8 cellular contexts compared by ENCODE assay signal in the genomic region with DNA sequence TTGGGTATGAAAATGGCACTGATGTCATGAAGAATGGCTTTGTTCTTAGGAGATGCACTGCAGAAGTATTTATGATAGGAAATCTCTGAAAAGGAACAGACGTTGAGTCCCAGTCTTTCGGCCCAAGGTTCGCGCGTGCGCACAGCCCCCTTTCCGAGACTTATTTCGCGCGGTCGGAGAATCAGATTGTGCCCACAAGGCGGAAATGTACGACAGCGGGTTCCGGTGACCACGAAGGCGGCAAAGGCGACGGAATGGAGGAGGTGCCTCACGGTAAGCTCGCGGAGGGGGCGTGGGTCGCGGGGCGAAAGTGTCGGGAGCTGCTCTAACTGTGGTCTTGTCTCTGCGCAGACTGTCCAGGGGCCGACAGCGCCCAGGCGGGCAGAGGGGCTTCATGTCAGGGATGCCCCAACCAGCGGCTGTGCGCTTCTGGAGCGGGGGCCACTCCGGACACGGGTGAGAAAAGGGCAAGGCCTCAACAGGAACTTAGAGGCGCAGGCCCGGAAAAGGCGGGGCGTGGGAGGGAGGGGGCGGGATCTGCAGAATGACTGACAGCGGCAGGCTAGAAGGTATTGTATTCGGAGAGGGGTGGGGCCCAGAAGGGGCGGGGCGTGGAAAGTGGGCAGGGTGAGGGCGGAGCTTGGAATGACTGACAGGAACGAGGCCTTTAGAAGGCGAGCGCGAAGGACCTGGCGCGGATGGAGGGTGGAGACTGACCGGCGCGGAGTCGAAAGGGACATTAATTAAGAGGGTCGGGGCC. TPM values are rescaled to one million over a fixed set of nuclear protein-coding genes. Genes with fewer than 3 reads are reported as not detected.
DNase-seq lines count a peak whose midpoint lies in the region; ATAC-seq and TF ChIP-seq lines count a peak whose summit lies in the region.

A gene (plus strand): TSS at position 233 of the 760 bp plus-strand sequence. CDS start 22 bp downstream, at position 255.

- ATAC-seq in RWPE2 (ENCODE audit: low read depth), result peak; percentile 91
- ATAC-seq in natural killer cell treated with Interleukin-12 subunit alpha and Interleukin-12 subunit beta and Interleukin-15 and Interleukin-18, amount 100 ng/mL, for 72 hours, result peak; percentile 98
- peak; percentile 94 for ATAC-seq in stimulated activated naive CD8-positive, alpha-beta T cell treated with anti-CD3 and anti-CD28 coated beads, Interleukin-15, Interleukin-2, amounts not matched to agents 100 U/mL and 50 U/mL, for 24 hours

- peaks cover 7% of the 10 kb centered on the region; the same call in 1 of the 2 replicates for H3K36me3 ChIP-seq in RWPE2 (ENCODE audit: low read depth)

- DNase-seq in Daoy (ENCODE audit: low read depth), result peak; percentile 97
- DNase-seq in GOT3 (lab: John Stamatoyannopoulos, UW), result peak; percentile 96
- DNase-seq in LoVo (ENCODE audit: low spot score), result peak; percentile 95
- peak; percentile 94 for DNase-seq in RWPE2 (ENCODE audit: low spot score)
- DNase-seq in activated T-helper 9 cell treated with anti-CD3 and anti-CD28 coated beads, Interleukin-2, amount 50 U/mL, for 16 hours (ENCODE audit: low read depth), result peak; percentile 99
- peak; percentile 97 for DNase-seq in fibroblast of peridontal ligament (ENCODE audit: extremely low read depth)
- DNase-seq in natural killer cell treated with Interleukin-12 subunit alpha and Interleukin-12 subunit beta and Interleukin-15 and Interleukin-18, amount 100 ng/mL, for 72 hours (ENCODE audit: low spot score), result peak; percentile 97
- DNase-seq in stimulated activated naive CD8-positive, alpha-beta T cell treated with anti-CD3 and anti-CD28 coated beads, Interleukin-15, Interleukin-2, amounts not matched to agents 100 U/mL and 50 U/mL, for 24 hours, result peak; percentile 99

- no peaks in the 10 kb centered on the region for H3K9me3 ChIP-seq in RWPE2 (ENCODE audit: severe bottlenecking)

- peaks cover 25 to 30% of the 10 kb centered on the region in 2 donors for H3K4me1 Mint-ChIP-seq in natural killer cell treated with Interleukin-12 subunit alpha and Interleukin-12 subunit beta and Interleukin-15 and Interleukin-18, amount 100 ng/mL, for 72 hours (ENCODE audit: low read depth in 2 of 2)

- TF ChIP-seq CTCF in RWPE2 (IDR thresholded peaks at IDR 0.05; ENCODE audit: poor library complexity, severe bottlenecking), result no peak

- H3K4me1 ChIP-seq in RWPE2 (ENCODE audit: insufficient read depth, poor library complexity, severe bottlenecking), result no peaks in the 10 kb centered on the region

- no peaks in the 10 kb centered on the region for H3K36me3 Mint-ChIP-seq in natural killer cell treated with Interleukin-12 subunit alpha and Interleukin-12 subunit beta and Interleukin-15 and Interleukin-18, amount 100 ng/mL, for 72 hours

- peak within 1 kb of the TSS; percentile 97 for H3K27ac Mint-ChIP-seq in natural killer cell treated with Interleukin-12 subunit alpha and Interleukin-12 subunit beta and Interleukin-15 and Interleukin-18, amount 100 ng/mL, for 72 hours

- H3K4me3 Mint-ChIP-seq in natural killer cell treated with Interleukin-12 subunit alpha and Interleukin-12 subunit beta and Interleukin-15 and Interleukin-18, amount 100 ng/mL, for 72 hours, result peak within 1 kb of the TSS; percentile 90

- peak within 1 kb of the TSS; percentile 68 for H3K27ac ChIP-seq in RWPE2 (ENCODE audit: poor library complexity, severe bottlenecking)

- no peaks in the 10 kb centered on the region for H3K9me3 Mint-ChIP-seq in natural killer cell treated with Interleukin-12 subunit alpha and Interleukin-12 subunit beta and Interleukin-15 and Interleukin-18, amount 100 ng/mL, for 72 hours

- H3K27me3 Mint-ChIP-seq in natural killer cell treated with Interleukin-12 subunit alpha and Interleukin-12 subunit beta and Interleukin-15 and Interleukin-18, amount 100 ng/mL, for 72 hours, result no peaks in the 10 kb centered on the region

- H3K27me3 ChIP-seq in RWPE2 (ENCODE audit: insufficient read depth, poor library complexity, severe bottlenecking), result no peaks in the 10 kb centered on the region

- H3K4me3 ChIP-seq in RWPE2 (ENCODE audit: severe bottlenecking), result peak within 1 kb of the TSS; percentile 62

RNA-seq across cellular contexts. Expression of the gene that starts here (rescaled TPM):
- 32.2 and 46.9 TPM in 2 replicates for total RNA-seq in Daoy (2014; rRNA removed; shearing (Covaris generic))
- total RNA-seq in natural killer cell treated with Interleukin-12 subunit alpha and Interleukin-12 subunit beta and Interleukin-15 and Interleukin-18, amount 100 ng/mL, for 72 hours, result 10 to 100 TPM; 31.8 to 41.3 TPM

Comparison
In these comparisons a context has a peak if more than half of its experiments do, and no peak if none do; other contexts are left out.
1. Peak in every context shown above with its lines: DNase-seq, ATAC-seq, H3K4me3 ChIP-seq and H3K27ac ChIP-seq.